Comparison of ENCODE assay signal across 8 cellular contexts in genomic region chr2:207337234-207338219, GRCh38.
DNase-seq lines count a peak whose midpoint lies in the region; ATAC-seq, FAIRE-seq and TF ChIP-seq lines count a peak whose summit lies in the region.

No MANE protein-coding gene starts in this region.

- no peak overlapping the region for H3K14ac ChIP-seq in H1 (ENCODE audit: insufficient read length)

- TF ChIP-seq CTCF in H1 (IDR thresholded peaks at IDR 0.05; ENCODE audit: control extremely low read depth in 1 of 3, insufficient read depth in 1 of 3, low read depth in 1 of 3, low read length in 3 of 3), result no peak

- no peak overlapping the region for H4K8ac ChIP-seq in H1 (ENCODE audit: extremely low read depth, insufficient read depth, low read length)

- H3K4me3 ChIP-seq in H1 (ENCODE audit: extremely low read depth in 1 of 4, insufficient read depth in 2 of 4, low read depth in 3 of 4, low read length in 4 of 4), result no peak overlapping the region

- no peak overlapping the region for H2AK5ac ChIP-seq in H1 (ENCODE audit: low read depth, low read length)

- H3K4me1 ChIP-seq in H1 (replicated peaks in 1 of 4; ENCODE audit: control insufficient read depth in 3 of 4, insufficient read depth in 4 of 4, low read length in 3 of 4), result peaks cover 4 to 28% (median 20%) of the 10 kb centered on the region in 4 experiments; a peak in 6 of 7 replicates

- no peak overlapping the region for H3K18ac ChIP-seq in H1 (ENCODE audit: extremely low read depth, low read length)

- H4K5ac ChIP-seq in H1 (ENCODE audit: insufficient read length, low read depth, low read length), result no peak overlapping the region

- H3K23me2 ChIP-seq in H1 (ENCODE audit: low read depth, low read length), result no peaks in the 10 kb centered on the region

- H2BK15ac ChIP-seq in H1 (ENCODE audit: low read length), result no peak overlapping the region

- TF ChIP-seq EP300 in H1 (IDR thresholded peaks at IDR 0.05; ENCODE audit: borderline replicate concordance in 1 of 2, low read depth in 2 of 2, low read length in 2 of 2), result no peak

- no peak for TF ChIP-seq RAD21 in H1 (IDR thresholded peaks at IDR 0.05 in 1 of 2, conservative IDR thresholded peaks at IDR 0.05 in 1 of 2; ENCODE audit: low read depth in 2 of 2, low read length in 2 of 2)

- H2BK120ac ChIP-seq in H1 (replicated peaks; ENCODE audit: low read depth, low read length), result no peak overlapping the region

- no peaks in the 10 kb centered on the region for H3K27me3 ChIP-seq in H1 (replicated peaks in 1 of 4; ENCODE audit: control insufficient read depth in 3 of 4, extremely low read depth in 1 of 4, insufficient read depth in 3 of 4, low read length in 3 of 4)

- FAIRE-seq in H1 (lab: Jason Lieb, UNC), result no peak
- FAIRE-seq in urothelium cell line (lab: Jason Lieb, UNC), result peak; percentile 58

- H3K9me3 ChIP-seq in H1 (ENCODE audit: insufficient read depth in 2 of 2, low read depth in 1 of 2, low read length in 1 of 2), result no peaks in the 10 kb centered on the region

- no peak overlapping the region for H3K23ac ChIP-seq in H1 (ENCODE audit: insufficient read length)

- H3K56ac ChIP-seq in H1 (replicated peaks; ENCODE audit: insufficient read length, low read depth, low read length), result no peak overlapping the region

- 0 out of 2 replicates have a peak overlapping the region, but pooled peaks have one; percentile 45 for H2AFZ ChIP-seq in H1 (ENCODE audit: low read length)

- DNase-seq in COLO829 (ENCODE audit: low spot score) (peak; percentile 82), LHCN-M2 (ENCODE audit: low read depth) (peak; percentile 54), H1 (ENCODE audit: low read depth in 1 of 2, low spot score in 2 of 2) (no peak), urothelium cell line (ENCODE audit: low spot score) (peak; percentile 51), activated gamma-delta T cell treated with Interleukin-2 at 50 U/mL for 16 hours (no peak), globus pallidus (ENCODE audit: low spot score) (no peak)

- POLR2A ChIA-PET in H1 (lab: Charles Lee; ENCODE audit: partially characterized antibody), result no interaction called here

- WGBS in H1 (ENCODE audit: extremely low coverage in 1 of 2, insufficient coverage in 1 of 2, insufficient read length in 1 of 2, insufficient replicate concordance in 2 of 2, low coverage in 1 of 2, low lambda C conversion rate in 2 of 2, missing lambda C conversion rate in 1 of 2), 2 experiments, result 81% methylated on average over 6 of the region's 6 CpGs; no CpG with 5 or more reads in 1 of the 2 experiments

- H3K36me3 ChIP-seq in H1 (ENCODE audit: control insufficient read depth in 2 of 4, insufficient read depth in 4 of 4, low read length in 3 of 4), result no peaks in the 10 kb centered on the region

- CTCF ChIA-PET in H1 (lab: Charles Lee; ENCODE audit: partially characterized antibody), result interaction anchor here (0.7 to 2.7 kb wide), 5 partner anchors 39 to 1122 kb away, joined by 3 to 15 read pairs (median 3); no protein-coding TSS in a partner anchor

- TF ChIP-seq POLR2A in H1 (IDR thresholded peaks at IDR 0.05; ENCODE audit: control extremely low read depth in 1 of 2, low read depth in 2 of 2, low read length in 2 of 2), result no peak

- ATAC-seq in GM19395 (IDR thresholded peaks at IDR 0.05; ENCODE audit: unreplicated experiment), result peak; percentile 52
- ATAC-seq in HG02870 (IDR thresholded peaks at IDR 0.05; ENCODE audit: unreplicated experiment), result no peak

- no peak overlapping the region for H2BK20ac ChIP-seq in H1 (ENCODE audit: low read length)

- peak overlapping the region; percentile 8 for H4K91ac ChIP-seq in H1 (replicated peaks; ENCODE audit: insufficient read length, low read length)

- H2BK5ac ChIP-seq in H1 (ENCODE audit: low read depth, low read length), result no peak overlapping the region

- no peaks in the 10 kb centered on the region for H3K79me1 ChIP-seq in H1 (ENCODE audit: low read depth, low read length)

- H3K27ac ChIP-seq in H1 (ENCODE audit: low read depth, low read length), result no peak overlapping the region

- no peak overlapping the region for H2BK12ac ChIP-seq in H1 (ENCODE audit: low read depth, low read length)

- no peak overlapping the region for H3K4ac ChIP-seq in H1 (replicated peaks; ENCODE audit: insufficient read length, low read depth, low read length)

- no peaks in the 10 kb centered on the region for H4K20me1 ChIP-seq in H1 (replicated peaks in 1 of 2; ENCODE audit: control insufficient read depth in 1 of 2, insufficient read depth in 2 of 2, low read length in 2 of 2)

- H3K4me2 ChIP-seq in H1 (ENCODE audit: insufficient read depth in 1 of 2, low read depth in 2 of 2, low read length in 2 of 2), result no peak overlapping the region

- H3K9ac ChIP-seq in H1 (replicated peaks in 1 of 4; ENCODE audit: extremely low read depth in 1 of 4, low read depth in 3 of 4, low read length in 3 of 4), result no peak overlapping the region

- H3K79me2 ChIP-seq in H1 (ENCODE audit: control insufficient read depth in 1 of 2, insufficient read depth in 2 of 2, low read length in 2 of 2), result no peaks in the 10 kb centered on the region

TF ChIP-seq in H1, 55 proteins besides CTCF, POLR2A, EP300 and RAD21:
- no peak for TF ChIP-seq TCF12 (IDR thresholded peaks at IDR 0.05; ENCODE audit: low read depth, low read length)
- no peak for TF ChIP-seq CTBP2 (IDR thresholded peaks at IDR 0.05; ENCODE audit: borderline replicate concordance, insufficient read depth, insufficient read length, low read length)
- TF ChIP-seq CBX8 (IDR thresholded peaks at IDR 0.05; ENCODE audit: borderline replicate concordance, low read depth, low read length), result no peak
- no peak for TF ChIP-seq KDM4A (IDR thresholded peaks at IDR 0.05; ENCODE audit: low read depth, low read length, severe bottlenecking)
- TF ChIP-seq ZNF274 (IDR thresholded peaks at IDR 0.05; ENCODE audit: borderline replicate concordance, extremely low read depth, low read length), result no peak
- no peak for TF ChIP-seq E2F6 (IDR thresholded peaks at IDR 0.05)
- TF ChIP-seq JUN (IDR thresholded peaks at IDR 0.05; ENCODE audit: low read depth, low read length), result no peak
- no peak for TF ChIP-seq ATF2 (IDR thresholded peaks at IDR 0.05; ENCODE audit: low read length)
- TF ChIP-seq TEAD4 (IDR thresholded peaks at IDR 0.05; ENCODE audit: low read depth, low read length), result no peak
TF ChIP-seq in H1: peak in this region for 0.

Comparison
In these comparisons a context has a peak if more than half of its experiments do, and no peak if none do; other contexts are left out.
1. DNase-seq: peak in COLO829 (single experiment), LHCN-M2 (single experiment) and urothelium cell line (single experiment); none in H1 (0 of 2), activated gamma-delta T cell treated with Interleukin-2 at 50 U/mL for 16 hours (single experiment) and globus pallidus (single experiment).